ENCODE assay signal across 1 cellular context in the genomic region with DNA sequence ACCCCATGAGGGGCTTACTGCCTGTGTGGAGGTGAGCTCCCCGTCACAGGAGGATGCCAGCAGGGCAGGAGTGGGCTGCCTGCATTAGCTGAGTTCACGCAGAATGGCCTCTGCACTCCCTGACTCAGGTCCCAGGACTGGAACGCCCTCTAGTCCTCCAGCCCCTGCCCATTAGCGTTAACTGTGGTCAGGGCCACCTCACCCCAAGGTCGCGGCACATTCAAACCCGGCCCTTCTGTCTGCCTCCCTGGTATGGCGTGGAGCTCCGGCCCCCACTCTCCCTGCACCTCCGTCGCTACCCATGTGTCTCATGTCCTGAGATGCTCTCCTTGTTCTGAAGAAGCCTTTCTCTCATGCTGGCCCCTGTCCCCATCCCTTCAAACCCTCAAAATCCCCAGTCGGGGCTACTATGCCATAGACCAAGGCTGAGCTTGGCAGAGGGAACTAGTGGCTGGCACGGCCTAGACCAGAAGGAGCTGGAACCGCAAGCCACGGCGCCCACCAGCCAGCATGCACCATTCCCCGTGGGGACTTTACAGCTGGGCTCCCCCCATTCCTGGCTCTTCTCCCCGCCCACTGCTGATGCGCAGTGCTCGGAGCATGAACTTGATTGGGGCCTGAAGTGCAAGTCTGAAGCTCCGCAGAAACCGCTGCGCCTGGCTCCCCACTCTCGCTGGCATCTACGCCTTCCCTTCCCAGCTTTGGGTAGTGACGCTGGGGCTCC.
TF ChIP-seq lines count a peak whose summit lies in the region.

No MANE protein-coding gene starts in this region.

TF ChIP-seq in H1, 55 proteins besides CTCF, POLR2A, EP300 and RAD21 (continued from another document):
- TF ChIP-seq, protein P1, sequence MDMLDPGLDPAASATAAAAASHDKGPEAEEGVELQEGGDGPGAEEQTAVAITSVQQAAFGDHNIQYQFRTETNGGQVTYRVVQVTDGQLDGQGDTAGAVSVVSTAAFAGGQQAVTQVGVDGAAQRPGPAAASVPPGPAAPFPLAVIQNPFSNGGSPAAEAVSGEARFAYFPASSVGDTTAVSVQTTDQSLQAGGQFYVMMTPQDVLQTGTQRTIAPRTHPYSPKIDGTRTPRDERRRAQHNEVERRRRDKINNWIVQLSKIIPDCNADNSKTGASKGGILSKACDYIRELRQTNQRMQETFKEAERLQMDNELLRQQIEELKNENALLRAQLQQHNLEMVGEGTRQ (IDR thresholded peaks at IDR 0.05; ENCODE audit: low read length), result no peak
- TF ChIP-seq KDM1A (IDR thresholded peaks at IDR 0.05; ENCODE audit: borderline replicate concordance, low read length), result no peak
